Comparison of ENCODE assay signal across 21 cellular contexts in the genomic region with DNA sequence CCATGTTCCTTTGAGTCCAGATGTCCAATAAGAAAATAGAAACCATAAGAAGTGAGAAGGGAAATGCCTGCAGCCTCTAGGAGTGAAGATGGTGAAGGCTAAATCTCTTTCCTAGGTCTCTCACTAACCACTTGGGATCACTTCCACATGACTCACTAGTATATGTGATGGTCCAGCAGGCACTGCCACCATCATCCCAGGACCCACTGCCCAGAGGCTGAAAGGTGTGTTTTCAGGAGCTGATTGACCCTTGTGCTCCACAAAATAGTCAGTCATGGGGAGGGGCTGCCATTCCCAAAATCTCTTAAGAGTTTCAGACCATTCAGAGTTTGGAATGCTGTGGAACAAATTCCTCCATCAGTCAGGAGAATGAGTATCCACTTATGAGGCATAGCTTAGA.
"Had no signal": no experiment of that assay in that cellular context is flagged by ENCODE, and none has a peak within 500 bp of the region (broad histone marks: within the 10 kb centered on the region; RNA-seq: fewer than 3 reads in every experiment).

No MANE protein-coding gene starts in this region.

- H3K4me3 ChIP-seq: breast epithelium had no signal

- H3K36me3 Mint-ChIP-seq: WTC11 had no signal

- H3K27me3 ChIP-seq: breast epithelium had no signal

- H3K36me3 ChIP-seq: breast epithelium had no signal

- H3K9me3 Mint-ChIP-seq: activated naive CD4-positive, alpha-beta T cell treated with anti-CD3 and anti-CD28 coated beads, Interleukin-2, amount 10 ng/mL, durations not matched to agents 7 days and 5 days; activated T-helper 17 cell treated with anti-CD3 and anti-CD28 coated beads, Interleukin-2, amount 50 U/mL, for 72 hours; WTC11 had no signal

- DNase-seq: activated CD4-positive, alpha-beta T cell treated with anti-CD3 and anti-CD28 coated beads for 48 hours; activated CD4-positive, alpha-beta T cell treated with anti-CD3 and anti-CD28 coated beads, Interleukin-2, amount 50 U/mL, for 4 hours; activated CD4-positive, CD25-positive, alpha-beta regulatory T cell treated with anti-CD3 and anti-CD28 coated beads, Interleukin-2, amount 50 U/mL, for 72 hours; activated CD8-positive, alpha-beta memory T cell treated with anti-CD3 and anti-CD28 coated beads for 24 hours; activated gamma-delta T cell treated with Interleukin-2 at 50 U/mL for 16 hours; activated naive CD4-positive, alpha-beta T cell treated with anti-CD3 and anti-CD28 coated beads, Interleukin-2, amount 10 ng/mL, durations not matched to agents 7 days and 5 days; activated T-cell treated with anti-CD3 and anti-CD28 coated beads, Interleukin-2, amount 50 U/mL, for 48 hours; aorta; caudate nucleus; NCI-H1048; NCI-H146; NCI-H187 treated with DMSO at 0.1 percent for 48 hours; NCI-H2081 treated with DMSO at 0.1 percent for 48 hours; NCI-H446; NCI-H524; SHP77 treated with DMSO at 0.1 percent for 48 hours; T-helper 17 cell; T-helper 9 cell had no signal

- H3K27ac ChIP-seq: breast epithelium had no signal

- H3K4me3 Mint-ChIP-seq: activated naive CD4-positive, alpha-beta T cell treated with anti-CD3 and anti-CD28 coated beads, Interleukin-2, amount 10 ng/mL, durations not matched to agents 7 days and 5 days; activated T-helper 17 cell treated with anti-CD3 and anti-CD28 coated beads, Interleukin-2, amount 50 U/mL, for 72 hours; T-helper 17 cell; WTC11 had no signal

- ATAC-seq: activated T-helper 17 cell treated with anti-CD3 and anti-CD28 coated beads, Interleukin-2, amount 50 U/mL, for 72 hours; T-helper 17 cell; WTC11 had no signal

- H3K4me1 ChIP-seq: breast epithelium had no signal

- H3K9me3 ChIP-seq: breast epithelium had no signal

- H3K27me3 Mint-ChIP-seq: activated naive CD4-positive, alpha-beta T cell treated with anti-CD3 and anti-CD28 coated beads, Interleukin-2, amount 10 ng/mL, durations not matched to agents 7 days and 5 days; activated T-helper 17 cell treated with anti-CD3 and anti-CD28 coated beads, Interleukin-2, amount 50 U/mL, for 72 hours; T-helper 17 cell had no signal

- H3K27ac Mint-ChIP-seq: activated naive CD4-positive, alpha-beta T cell treated with anti-CD3 and anti-CD28 coated beads, Interleukin-2, amount 10 ng/mL, durations not matched to agents 7 days and 5 days; activated T-helper 17 cell treated with anti-CD3 and anti-CD28 coated beads, Interleukin-2, amount 50 U/mL, for 72 hours; T-helper 17 cell; WTC11 had no signal
